7 cellular contexts compared by ENCODE assay signal in the genomic region with DNA sequence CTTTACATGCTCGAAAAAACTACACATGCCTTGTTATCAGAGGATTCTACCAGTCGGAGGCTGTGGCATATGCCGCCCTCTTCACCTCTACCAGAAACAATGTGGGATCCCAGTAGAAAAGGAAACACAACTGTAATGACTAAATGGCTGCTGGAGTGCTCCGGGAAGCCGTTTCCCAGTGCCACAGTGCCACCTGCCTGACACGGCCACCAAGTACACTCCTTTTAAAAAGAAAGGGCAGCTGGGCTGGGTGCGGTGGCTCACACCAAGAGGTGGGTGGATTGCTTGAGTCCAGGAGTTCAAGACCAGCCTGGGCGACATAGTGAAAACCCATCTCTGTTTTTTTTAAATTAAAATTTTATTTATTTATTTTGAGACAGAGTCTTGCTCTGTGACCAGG.
DNase-seq lines count a peak whose midpoint lies in the region; ATAC-seq, FAIRE-seq and TF ChIP-seq lines count a peak whose summit lies in the region.

No MANE protein-coding gene starts in this region.

- no peaks in the 10 kb centered on the region for H3K79me2 ChIP-seq in OCI-LY3 (ENCODE audit: low read length)

- ATAC-seq in lung (ENCODE audit: insufficient read depth, low FRiP score): no peak
- no peak for ATAC-seq in GM18498 (IDR thresholded peaks at IDR 0.05; ENCODE audit: unreplicated experiment)

- no peak overlapping the region for H3K4me3 ChIP-seq in Jurkat, Clone E6-1 (ENCODE audit: low read length)
- H3K4me3 ChIP-seq in OCI-LY3 (ENCODE audit: low read length): no peak overlapping the region
- H3K4me3 ChIP-seq in bronchial epithelial cell (ENCODE audit: low read depth, low read length): no peak overlapping the region
- no peak overlapping the region for H3K4me3 ChIP-seq in lung

- DNase-seq in EH (ENCODE audit: low read depth): peak; percentile 75
- peak; percentile 49 for DNase-seq in Jurkat, Clone E6-1 (ENCODE audit: low read depth, low spot score)
- DNase-seq in bronchial epithelial cell (ENCODE audit: low read depth): peak; percentile 42
- no peak for DNase-seq in lung (ENCODE audit: low spot score)
- DNase-seq in superior temporal gyrus (ENCODE audit: extremely low spot score): no peak

- H3K27ac ChIP-seq in OCI-LY3 (ENCODE audit: low read length): no peak overlapping the region
- H3K27ac ChIP-seq in lung (ENCODE audit: low read depth in 1 of 2, low read length in 1 of 2): no peak overlapping the region

- H3K9ac ChIP-seq in OCI-LY3 (ENCODE audit: low read length): no peak overlapping the region

- peak overlapping the region; percentile 27; the same call in 1 of the 2 replicates for H3K4me2 ChIP-seq in OCI-LY3 (ENCODE audit: low read length)

- H3K4me1 ChIP-seq in OCI-LY3 (ENCODE audit: low read length) (peaks cover 11% of the 10 kb centered on the region), lung (ENCODE audit: control insufficient read depth in 2 of 2, insufficient read depth in 2 of 2, low read length in 2 of 2) (peaks cover 0 to 2% of the 10 kb centered on the region in 2 donors)

- H3K36me3 ChIP-seq in OCI-LY3 (replicated peaks; ENCODE audit: low read depth, low read length) (no peaks in the 10 kb centered on the region), bronchial epithelial cell (ENCODE audit: control insufficient read depth, insufficient read depth, low read length) (no peaks in the 10 kb centered on the region), lung (ENCODE audit: control insufficient read depth in 2 of 2, insufficient read depth in 2 of 2, low read length in 2 of 2) (no peaks in the 10 kb centered on the region)

- no peaks in the 10 kb centered on the region for H3K27me3 ChIP-seq in OCI-LY3 (ENCODE audit: low read depth, low read length)
- H3K27me3 ChIP-seq in bronchial epithelial cell (ENCODE audit: control insufficient read depth, insufficient read depth, low read length): no peaks in the 10 kb centered on the region
- no peaks in the 10 kb centered on the region for H3K27me3 ChIP-seq in lung (ENCODE audit: control insufficient read depth, insufficient read depth)

- 17 to 23% methylated on average over 8 of the region's 8 CpGs for WGBS in lung, 2 donors

- H4K20me1 ChIP-seq in OCI-LY3 (ENCODE audit: insufficient read depth, low read length): no peaks in the 10 kb centered on the region

- TF ChIP-seq CTCF in OCI-LY3 (IDR thresholded peaks at IDR 0.05; ENCODE audit: low read depth, low read length) (peak; percentile 73), bronchial epithelial cell (IDR thresholded peaks at IDR 0.05; ENCODE audit: insufficient read depth, low read length, severe bottlenecking) (peak; percentile 72), lung (IDR thresholded peaks at IDR 0.05; ENCODE audit: control extremely low read depth, extremely low read depth) (peak; percentile 31)

- no peak for FAIRE-seq in bronchial epithelial cell (lab: Jason Lieb, UNC)

- H3K9me3 ChIP-seq in OCI-LY3 (ENCODE audit: insufficient read depth, low read length) (no peaks in the 10 kb centered on the region), lung (ENCODE audit: control insufficient read depth in 2 of 2, insufficient read depth in 1 of 2, low read length in 1 of 2) (no peaks in the 10 kb centered on the region)

- H2AFZ ChIP-seq in OCI-LY3 (ENCODE audit: low read depth, low read length): peak overlapping the region; percentile 67; the same call in 1 of the 2 replicates

Comparison
In these comparisons a context has a peak if more than half of its experiments do, and no peak if none do; other contexts are left out.
1. DNase-seq: peak in EH (single experiment), Jurkat, Clone E6-1 (single experiment) and bronchial epithelial cell (single experiment); none in lung (single experiment) and superior temporal gyrus (single experiment).
2. Peak in every context shown above with its lines, with median percentiles within 50 percentile points of each other: CTCF ChIP-seq.